ENCODE assay signal across 27 cellular contexts in genomic region chr7:81883801-81884393, GRCh38.
A peak's percentile ranks its signal among the peaks of the same experiment; 100 is the strongest.
DNase-seq lines count a peak whose midpoint lies in the region; ATAC-seq, FAIRE-seq and TF ChIP-seq lines count a peak whose summit lies in the region.
"Had no signal": no experiment of that assay in that cellular context is flagged by ENCODE, and none has a peak within 500 bp of the region (broad histone marks: within the 10 kb centered on the region; RNA-seq: fewer than 3 reads in every experiment).

No MANE protein-coding gene starts in this region.

- SMC1A ChIA-PET in GM12878 (lab: Charles Lee; ENCODE audit: uncharacterized antibody, unreplicated experiment), result interaction anchor here (0.8 to 1.5 kb wide), 4 partner anchors 8 to 72 kb away, joined by 3 to 7 read pairs (median 4); no protein-coding TSS in a partner anchor

- H4K20me1 ChIP-seq in GM12878 (ENCODE audit: control insufficient read depth, insufficient read depth), result no peaks in the 10 kb centered on the region

- DNase-seq in GM12878 (ENCODE audit: low read depth, low spot score), result peak; percentile 45
- DNase-seq in spleen, result no peak
- no peak for DNase-seq in Ammon's horn (ENCODE audit: low spot score)
- no peak for DNase-seq in NCI-H446 treated with DMSO at 0.1 percent for 48 hours (lab: John Stamatoyannopoulos, UW)
- DNase-seq: activated CD8-positive, alpha-beta memory T cell treated with anti-CD3 and anti-CD28 coated beads, Interleukin-2, amount 50 U/mL, for 48 hours; activated effector memory CD4-positive, alpha-beta T cell treated with Interleukin-2 at 50 U/mL for 16 hours; activated naive CD8-positive, alpha-beta T cell treated with anti-CD3 and anti-CD28 coated beads, Interleukin-2, amount 10 ng/mL, durations not matched to agents 7 days and 5 days; CD8-positive, alpha-beta memory T cell; effector CD8-positive, alpha-beta T cell; erythroblast; foreskin melanocyte; GDM1; GOT3; hypothalamus; left ventricle myocardium superior; NCI-H1417; NCI-H510A; NK-92 treated with Interleukin-12 subunit alpha and Interleukin-12 subunit beta, amount 100 ng/mL, for 24 hours; SK-N-SH; stimulated activated CD4-positive, alpha-beta T cell treated with anti-CD3 and anti-CD28 coated beads, Interleukin-15, amount 100 ng/mL, for 24 hours; stomach; transverse colon had no signal

- no peak for TF ChIP-seq POLR2A in GM12878 (IDR thresholded peaks at IDR 0.05; ENCODE audit: low read depth, low read length)
- no peak for TF ChIP-seq POLR2A in spleen (IDR thresholded peaks at IDR 0.05)

- H3K79me2 ChIP-seq in GM12878 (ENCODE audit: control insufficient read depth, insufficient read depth, low read length), result no peaks in the 10 kb centered on the region

- WGBS in GM12878 (ENCODE audit: insufficient coverage, insufficient replicate concordance, low lambda C conversion rate, missing lambda C conversion rate), result 44% methylated on average over 7 of the region's 7 CpGs
- WGBS in spleen, 5 donors, result 76 to 85% (median 84%) methylated on average over 7 of the region's 7 CpGs

- H3K9ac ChIP-seq in GM12878 (ENCODE audit: control insufficient read depth, insufficient read depth, low read length), result no peak overlapping the region
- H3K9ac ChIP-seq: SK-N-SH had no signal

- POLR2A ChIA-PET in GM12878 (lab: Charles Lee), result interaction anchor here (0.5 kb wide), 1 partner anchor 1267 kb away, joined by 5 read pairs; no protein-coding TSS in a partner anchor

- no TSS peak for BruUV-seq in GM12878 (replicated peaks; lab: Mats Ljungman, UMichigan)

- H3K27me3 ChIP-seq in GM12878 (replicated peaks in 1 of 2; ENCODE audit: control insufficient read depth in 2 of 2, insufficient read depth in 2 of 2, low read length in 1 of 2), result no peaks in the 10 kb centered on the region
- H3K27me3 ChIP-seq in spleen (replicated peaks in 1 of 7), result no peaks in the 10 kb centered on the region
- H3K27me3 ChIP-seq: stomach, transverse colon had no signal

- TF ChIP-seq RAD21 in GM12878 (IDR thresholded peaks at IDR 0.05; ENCODE audit: insufficient read depth, low read depth, low read length), result no peak

- no peak for TF ChIP-seq CTCF in GM12878 (IDR thresholded peaks at IDR 0.05 in 2 of 3, conservative IDR thresholded peaks at IDR 0.05 in 1 of 3; ENCODE audit: control insufficient read depth in 2 of 3, extremely low read depth in 1 of 3, insufficient read depth in 1 of 3, low read depth in 3 of 3, low read length in 3 of 3)
- no peak for TF ChIP-seq CTCF in spleen (IDR thresholded peaks at IDR 0.05 in 8 of 11, conservative IDR thresholded peaks at IDR 0.05 in 3 of 11)

- intact Hi-C loops in GM12878 (cut with micrococcal nuclease; ENCODE audit: unreplicated experiment), result loop anchor here (5.0 to 10.0 kb wide), 2 partner anchors 37 to 131 kb away; no protein-coding TSS in a partner anchor
- intact Hi-C loops in spleen (cut with DNase I; ENCODE audit: low total_unique reads), result no loop called here

- in situ Hi-C loops in GM12878 (cut with MboI), result no loop called here

- H3K4me3 ChIP-seq in GM12878 (peak overlapping the region; percentile 27; the same call in 1 of the 2 replicates), spleen (no peak overlapping the region)
- H3K4me3 ChIP-seq: stomach, transverse colon had no signal

- CTCF ChIA-PET in GM12878 (lab: Yijun Ruan, JAX), result interaction anchor here (1.6 kb wide), 1 partner anchor 384 kb away, joined by 4 read pairs; no protein-coding TSS in a partner anchor

- H3K4me1 ChIP-seq in GM12878 (ENCODE audit: control insufficient read depth, insufficient read depth, low read length) (peaks cover 18% of the 10 kb centered on the region), spleen (peaks cover 0 to 5% (median 2%) of the 10 kb centered on the region in 6 donors)
- H3K4me1 ChIP-seq: stomach, transverse colon had no signal

- FAIRE-seq in GM12878 (lab: Jason Lieb, UNC), result no peak

- H3K9me3 ChIP-seq in GM12878 (replicated peaks; ENCODE audit: control insufficient read depth, insufficient read depth, low read length) (no peaks in the 10 kb centered on the region), spleen (no peaks in the 10 kb centered on the region)
- H3K9me3 ChIP-seq: SK-N-SH, stomach, transverse colon had no signal

- ATAC-seq in GM18520 (IDR thresholded peaks at IDR 0.05; ENCODE audit: unreplicated experiment), result peak; percentile 45
- ATAC-seq in GM21723 (IDR thresholded peaks at IDR 0.05; ENCODE audit: unreplicated experiment), result peak; percentile 54
- ATAC-seq in HG03354 (IDR thresholded peaks at IDR 0.05; ENCODE audit: poor library complexity, severe bottlenecking, unreplicated experiment), result peak; percentile 38
- peak; percentile 79 for ATAC-seq in GM12878
- ATAC-seq in HG03469 (IDR thresholded peaks at IDR 0.05; ENCODE audit: unreplicated experiment), result no peak
- ATAC-seq: left ventricle myocardium superior, sciatic nerve had no signal

- H3K36me3 ChIP-seq in GM12878 (ENCODE audit: control insufficient read depth in 2 of 2, insufficient read depth in 2 of 2, low read length in 1 of 2) (no peaks in the 10 kb centered on the region), spleen (no peaks in the 10 kb centered on the region)
- H3K36me3 ChIP-seq: stomach, transverse colon had no signal

- H2AFZ ChIP-seq in GM12878 (ENCODE audit: control insufficient read depth, low read depth, low read length), result peak overlapping the region; percentile 82

- TF ChIP-seq EP300 in GM12878 (IDR thresholded peaks at IDR 0.05; ENCODE audit: borderline replicate concordance in 1 of 2, control insufficient read depth in 1 of 2, low read depth in 2 of 2, low read length in 2 of 2), result peak in 1 of 2 experiments; percentile 34; a peak in 1 of 4 replicates

- RAD21 ChIA-PET in GM12878 (lab: Charles Lee; ENCODE audit: unreplicated experiment), result interaction anchor here (1.0 kb wide), 1 partner anchor 42 kb away, joined by 3 read pairs; no protein-coding TSS in a partner anchor

- H3K4me2 ChIP-seq in GM12878 (ENCODE audit: control insufficient read depth, insufficient read depth), result peak overlapping the region; percentile 81
- H3K4me2 ChIP-seq: SK-N-SH had no signal

- H3K27ac ChIP-seq in GM12878 (ENCODE audit: control insufficient read depth, insufficient read depth) (peak overlapping the region; percentile 71), spleen (no peak overlapping the region)
- H3K27ac ChIP-seq: stomach, transverse colon had no signal

TF ChIP-seq in GM12878, 131 proteins besides CTCF, POLR2A, EP300 and RAD21 (continues in another document):
- TF ChIP-seq IKZF1 (conservative IDR thresholded peaks at IDR 0.05) (no peak), GATAD2B (conservative IDR thresholded peaks at IDR 0.05; ENCODE audit: low read depth) (no peak), IRF5 (IDR thresholded peaks at IDR 0.05; ENCODE audit: borderline replicate concordance) (no peak), SMAD5 (IDR thresholded peaks at IDR 0.05; ENCODE audit: low read depth) (no peak), CBX3 (IDR thresholded peaks at IDR 0.05; ENCODE audit: borderline replicate concordance, low read depth) (no peak), ZNF207 (IDR thresholded peaks at IDR 0.05; ENCODE audit: borderline replicate concordance) (no peak), REST (IDR thresholded peaks at IDR 0.05; ENCODE audit: low read depth, low read length) (no peak), ZNF217 (IDR thresholded peaks at IDR 0.05) (no peak), BMI1 (IDR thresholded peaks at IDR 0.05; ENCODE audit: borderline replicate concordance) (no peak), KLF5 (IDR thresholded peaks at IDR 0.05; ENCODE audit: partially characterized antibody) (no peak), SMC3 (IDR thresholded peaks at IDR 0.05; ENCODE audit: borderline replicate concordance, low read length) (0 out of 2 replicates have a peak, but pooled peaks have one; percentile 8), MEF2A (IDR thresholded peaks at IDR 0.05; ENCODE audit: insufficient read depth, low read depth, low read length) (no peak), BHLHE40 (IDR thresholded peaks at IDR 0.05; ENCODE audit: borderline replicate concordance in 1 of 2, low read depth in 2 of 2, low read length in 1 of 2) (no peak), PML (IDR thresholded peaks at IDR 0.05; ENCODE audit: low read length) (no peak), ZNF24 (IDR thresholded peaks at IDR 0.05) (peak; percentile 66)
